8 cellular contexts compared by ENCODE assay signal in the genomic region with DNA sequence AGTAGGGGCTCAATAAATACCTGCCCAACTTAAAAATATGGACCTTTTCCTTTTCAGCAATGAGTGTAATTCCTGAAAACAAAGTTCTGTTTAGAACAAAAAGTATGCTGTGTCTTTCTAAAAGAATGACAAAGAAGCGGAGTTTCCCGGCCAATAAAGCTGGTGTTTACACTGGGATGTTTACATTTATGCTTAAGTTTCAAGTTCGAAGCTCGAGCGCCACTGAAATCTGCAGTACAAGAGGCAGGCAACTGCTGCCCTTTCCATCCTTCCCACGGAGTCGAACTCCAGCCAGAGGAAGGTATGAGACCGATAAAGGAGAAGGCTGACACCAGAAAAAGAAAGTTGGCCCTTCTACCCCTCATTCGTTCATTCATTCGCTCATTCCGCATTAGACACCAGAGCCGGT. TPM values are rescaled to one million over a fixed set of nuclear protein-coding genes. Genes with fewer than 3 reads are reported as not detected.
DNase-seq lines count a peak whose midpoint lies in the region; ATAC-seq and TF ChIP-seq lines count a peak whose summit lies in the region.

No MANE protein-coding gene starts in this region.

- peak overlapping the region; percentile 95 for H3K27ac ChIP-seq in PC-3 (ENCODE audit: low read length)
- H3K27ac ChIP-seq in psoas muscle: peak overlapping the region; percentile 90

- intact Hi-C loops in PC-3 (cut with micrococcal nuclease) (loop anchor here (2.0 kb wide), 2 partner anchors 80 to 198 kb away; no protein-coding TSS in a partner anchor), psoas muscle (cut with DNase I) (loop anchor here in 1 of 2 donors (5.0 kb wide), 1 partner anchor 329 kb away; no protein-coding TSS in a partner anchor), posterior vena cava (cut with DNase I) (no loop called here)

- peaks cover 15% of the 10 kb centered on the region; the same call in 1 of the 2 replicates for H4K20me1 ChIP-seq in PC-3 (ENCODE audit: low read length)

- TF ChIP-seq CTCF in GM12865 (IDR thresholded peaks at IDR 0.05; ENCODE audit: insufficient read depth, low read depth, low read length, missing control alignments): no peak
- no peak for TF ChIP-seq CTCF in PC-3 (conservative IDR thresholded peaks at IDR 0.05; ENCODE audit: low read depth, low read length)
- no peak for TF ChIP-seq CTCF in epithelial cell of proximal tubule (conservative IDR thresholded peaks at IDR 0.05; ENCODE audit: low read depth, low read length)
- no peak for TF ChIP-seq CTCF in psoas muscle (IDR thresholded peaks at IDR 0.05)

- H2AFZ ChIP-seq in PC-3 (ENCODE audit: low read length): peak overlapping the region; percentile 85

- H3K9me3 ChIP-seq in PC-3 (ENCODE audit: low read length) (no peaks in the 10 kb centered on the region), psoas muscle (no peaks in the 10 kb centered on the region)

- no peak for DNase-seq in GM12865 (ENCODE audit: low read depth)
- no peak for DNase-seq in PC-3
- DNase-seq in epithelial cell of proximal tubule (ENCODE audit: low read depth): no peak
- no peak for DNase-seq in psoas muscle
- DNase-seq in HCEC 1CT: no peak
- DNase-seq in posterior vena cava (ENCODE audit: low spot score): no peak
- no peak for DNase-seq in SHP77 treated with DMSO at 0.1 percent for 48 hours (lab: John Stamatoyannopoulos, UW)

- H3K9ac ChIP-seq in PC-3 (ENCODE audit: low read length): peak overlapping the region; percentile 95

- POLR2A ChIA-PET in PC-3 (lab: Charles Lee; ENCODE audit: unreplicated experiment): interaction anchor here (0.6 kb wide), 1 partner anchor 43 kb away, joined by 5 read pairs; no protein-coding TSS in a partner anchor

- 1 to 37% (median 1%) methylated on average over 12 of the region's 12 CpGs for WGBS in psoas muscle, 3 donors

- peaks cover 25% of the 10 kb centered on the region for H3K79me2 ChIP-seq in PC-3 (ENCODE audit: low read length)

- H3K27me3 ChIP-seq in PC-3 (ENCODE audit: low read length): no peaks in the 10 kb centered on the region
- peaks cover 0 to 7% (median 0%) of the 10 kb centered on the region in 3 donors for H3K27me3 ChIP-seq in psoas muscle (ENCODE audit: insufficient read depth in 3 of 3, low read length in 2 of 3)

- H3K9me2 ChIP-seq in PC-3 (replicated peaks; ENCODE audit: low read length): no peaks in the 10 kb centered on the region

- H3K36me3 ChIP-seq in PC-3 (ENCODE audit: low read depth, low read length) (peaks cover 14% of the 10 kb centered on the region), psoas muscle (ENCODE audit: insufficient read depth in 1 of 2, low read depth in 1 of 2) (peaks cover 0 to 19% of the 10 kb centered on the region in 2 donors)

- CTCF ChIA-PET in PC-3 (lab: Charles Lee): interaction anchor here (1.2 kb wide), 1 partner anchor 224 kb away, joined by 4 read pairs; no protein-coding TSS in a partner anchor

- ATAC-seq in PC-3 (peak; percentile 5), psoas muscle (no peak), HG02870 (IDR thresholded peaks at IDR 0.05; ENCODE audit: unreplicated experiment) (no peak)

- H3F3A ChIP-seq in PC-3 (ENCODE audit: low read length, unreplicated experiment): no peaks in the 10 kb centered on the region

- H3K4me2 ChIP-seq in PC-3 (ENCODE audit: low read length): peak overlapping the region; percentile 82

- TSS peak; percentile 90 for BruUV-seq in PC-3 (replicated peaks; lab: Mats Ljungman, UMichigan)

- 0 out of 2 replicates have a peak, but pooled peaks cover under 1% of the 10 kb centered on the region for H3K4me1 ChIP-seq in PC-3 (ENCODE audit: insufficient read depth, low read length)
- H3K4me1 ChIP-seq in psoas muscle: peaks cover 6% of the 10 kb centered on the region

- H3K4me3 ChIP-seq in GM12865 (ENCODE audit: low read depth, low read length) (peak overlapping the region; percentile 83), PC-3 (ENCODE audit: low read length) (peak overlapping the region; percentile 99), epithelial cell of proximal tubule (ENCODE audit: low read depth, low read length) (peak overlapping the region; percentile 76), psoas muscle (peak overlapping the region; percentile 75)

RNA-seq across cellular contexts. Expression of gene HTATSF1, which starts 1.0 kb away (rescaled TPM):
- total RNA-seq in PC-3 (2014; rRNA removed): 74.7 and 97.9 TPM in 2 replicates
- 37.0 and 48.1 TPM in 2 replicates for total RNA-seq in epithelial cell of proximal tubule
- 10 to 100 TPM; 63.2 to 95.2 (median 74.1) TPM for total RNA-seq in psoas muscle
- 100 to 1,000 TPM in 1 of 3 donors, 10 to 100 TPM in 2; 66.9 to 103 (median 68.3) TPM for polyA plus RNA-seq in psoas muscle
- total RNA-seq in posterior vena cava: 10 to 100 TPM; 33.7 to 37.8 TPM

RNA-seq across cellular contexts. Expression of gene BRS3, which starts 8.6 kb away (rescaled TPM):
- total RNA-seq in PC-3 (2014; rRNA removed): not detected in 2 replicates
- not detected in 2 replicates for total RNA-seq in epithelial cell of proximal tubule
- total RNA-seq in psoas muscle: under 1 TPM in 2 of 4 donors, not detected in 2; 0.08 to 0.09 TPM
- not detected for polyA plus RNA-seq in psoas muscle
- not detected for total RNA-seq in posterior vena cava

RNA-seq across cellular contexts. Expression of gene VGLL1, which starts 35.7 kb away (rescaled TPM):
- 4.2 and 5.3 TPM in 2 replicates for total RNA-seq in PC-3 (2014; rRNA removed)
- 7.8 and 10.0 TPM in 2 replicates for total RNA-seq in epithelial cell of proximal tubule
- total RNA-seq in psoas muscle: not detected
- polyA plus RNA-seq in psoas muscle: not detected
- not detected for total RNA-seq in posterior vena cava
